8 cellular contexts compared by ENCODE assay signal in genomic region chr1:246817778-246818177, GRCh38.
A peak's percentile ranks its signal among the peaks of the same experiment; 100 is the strongest.
DNase-seq lines count a peak whose midpoint lies in the region; ATAC-seq, FAIRE-seq and TF ChIP-seq lines count a peak whose summit lies in the region.
"Not testable (repeated sequence)": the region's sequence is repeated elsewhere in the genome, so short reads cannot be mapped to it uniquely, and the experiment has no call there.

No MANE protein-coding gene starts in this region.

- H3K9ac ChIP-seq in HepG2 (ENCODE audit: insufficient read depth, low read depth, low read length): not testable (repeated sequence)

- peak; percentile 50; the same call in 1 of the 3 replicates for ATAC-seq in HepG2

- CTCF ChIA-PET in HepG2 (lab: Yijun Ruan, JAX; ENCODE audit: low intra/inter-chr PET ratio, low total read pairs): not testable (repeated sequence)

- intact Hi-C loops in HepG2 (cut with micrococcal nuclease; ENCODE audit: unreplicated experiment): not testable (repeated sequence)

- not testable (repeated sequence) for H2AFZ ChIP-seq in HepG2 (ENCODE audit: low read length)

- H3K27me3 ChIP-seq in H7 (ENCODE audit: control insufficient read depth, insufficient read depth, low read length): not testable (repeated sequence)
- H3K27me3 ChIP-seq in HepG2 (ENCODE audit: control insufficient read depth in 1 of 2, insufficient read depth in 2 of 2, low read length in 2 of 2): peaks cover 0 to 21% of the 10 kb centered on the region in 2 experiments; a peak in 2 of 5 replicates

- not testable (repeated sequence) for H3K36me3 ChIP-seq in H7 (replicated peaks; ENCODE audit: control insufficient read depth, insufficient read depth, low read length); HepG2 (replicated peaks in 1 of 2; ENCODE audit: control insufficient read depth in 1 of 2, insufficient read depth in 2 of 2, low read length in 2 of 2)

- POLR2A ChIA-PET in HepG2 (lab: Yijun Ruan, JAX): not testable (repeated sequence)

- not testable (repeated sequence) for H3K4me3 ChIP-seq in H7 (ENCODE audit: insufficient read depth, low read depth, low read length); HepG2 (replicated peaks in 1 of 3; ENCODE audit: insufficient read depth in 1 of 3, low read depth in 2 of 3, low read length in 3 of 3)

- peak; percentile 90 for FAIRE-seq in HepG2 (lab: Jason Lieb, UNC)

- in situ Hi-C loops in ACHN (cut with HindIII; ENCODE audit: low pct_ligation_motif_present, low pct_unique_long_range_greater_than_20kb, low sequenced_read_pairs); G401 (cut with HindIII; ENCODE audit: low sequenced_read_pairs); HepG2 (cut with HindIII; ENCODE audit: extremely low pct_ligation_motif_present, low pct_unique_long_range_greater_than_20kb): not testable (repeated sequence)

- not testable (repeated sequence) for H3K4me2 ChIP-seq in HepG2 (ENCODE audit: low read depth, low read length)

- H3K79me2 ChIP-seq in HepG2 (ENCODE audit: insufficient read depth, low read length): not testable (repeated sequence)

- not testable (repeated sequence) for H3K27ac ChIP-seq in HepG2 (ENCODE audit: extremely low read length, insufficient read depth, low read length)

- TF ChIP-seq RAD21 in HepG2 (CRISPR knock-in tag; IDR thresholded peaks at IDR 0.05): not testable (repeated sequence)

- BruUV-seq in HepG2 (replicated peaks; lab: Mats Ljungman, UMichigan): not testable (repeated sequence)

- TF ChIP-seq CTCF in HepG2 (CRISPR knock-in tag; IDR thresholded peaks at IDR 0.05): not testable (repeated sequence)

- peak; percentile 52 for DNase-seq in ACHN
- peak; percentile 15 for DNase-seq in G401 (ENCODE audit: low spot score)
- peak; percentile 38 for DNase-seq in H7
- DNase-seq in NCI-H2029 treated with DMSO at 0.1 percent for 48 hours (lab: John Stamatoyannopoulos, UW): peak; percentile 24
- DNase-seq in SW480 (ENCODE audit: low spot score): peak; percentile 39
- DNase-seq in dermis blood vessel endothelial cell: peak; percentile 36
- peak; percentile 11 for DNase-seq in glomerular visceral epithelial cell (ENCODE audit: extremely low spot score)
- DNase-seq in HepG2 (ENCODE audit: low spot score): peak; percentile 32

- peaks cover 27% of the 10 kb centered on the region for H3K4me1 ChIP-seq in HepG2 (ENCODE audit: insufficient read depth, low read length)

- TF ChIP-seq POLR2A in HepG2 (IDR thresholded peaks at IDR 0.05; ENCODE audit: insufficient read depth in 1 of 2, low read depth in 2 of 2, low read length in 2 of 2): not testable (repeated sequence)

- not testable (repeated sequence) for TF ChIP-seq EP300 in HepG2 (IDR thresholded peaks at IDR 0.05; ENCODE audit: low read depth in 2 of 2, low read length in 2 of 2); HepG2 (CRISPR knock-in tag; IDR thresholded peaks at IDR 0.05; ENCODE audit: borderline replicate concordance)

- H3K9me3 ChIP-seq in HepG2 (ENCODE audit: low read length): not testable (repeated sequence)

- H4K20me1 ChIP-seq in HepG2 (ENCODE audit: insufficient read depth, low read length): not testable (repeated sequence)

- WGBS in HepG2 (ENCODE audit: low lambda C conversion rate): 33% methylated on average over 3 of the region's 9 CpGs

TF ChIP-seq in HepG2, 621 proteins besides CTCF, POLR2A, EP300 and RAD21:
- TF ChIP-seq PCBP2 (optimal IDR thresholded peaks at IDR 0.05; ENCODE audit: low read depth, low read length, poor library complexity, severe bottlenecking): peak; percentile 76
TF ChIP-seq in HepG2: peak in this region for 1; not testable (repeated sequence) for 620.
